Comparison of ENCODE assay signal across 26 cellular contexts in the genomic region with DNA sequence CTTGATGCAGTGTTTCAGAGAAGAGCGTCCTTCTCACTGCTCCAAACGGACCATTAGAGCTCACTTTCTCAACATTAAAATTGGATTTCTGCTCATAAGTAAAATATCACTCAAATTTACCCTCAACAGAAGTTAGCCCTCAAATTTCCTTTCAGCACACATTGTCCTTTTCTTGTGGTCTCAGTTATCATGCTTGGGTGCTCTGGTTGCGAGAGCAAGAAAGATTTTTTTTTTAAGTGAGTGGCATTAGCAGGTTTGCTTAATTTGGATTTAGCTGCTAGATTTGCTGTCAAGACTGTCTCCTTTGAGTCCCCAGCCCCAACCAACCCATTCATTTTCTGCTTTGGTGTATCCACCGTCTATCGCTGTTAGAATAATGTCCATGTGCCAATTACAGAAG. TPM values are rescaled to one million over a fixed set of nuclear protein-coding genes. Genes with fewer than 3 reads are reported as not detected.
"Had no signal": no experiment of that assay in that cellular context is flagged by ENCODE, and none has a peak within 500 bp of the region (broad histone marks: within the 10 kb centered on the region; RNA-seq: fewer than 3 reads in every experiment).

No MANE protein-coding gene starts in this region.

- H3K27ac ChIP-seq: breast epithelium, foreskin keratinocyte, heart left ventricle, testis, transverse colon had no signal

- H3K27me3 ChIP-seq: testis had no signal

- H3K9me3 Mint-ChIP-seq: activated CD4-positive, alpha-beta T cell treated with anti-CD3 and anti-CD28 coated beads, Interleukin-2, amount 10 ng/mL, durations not matched to agents 7 days and 5 days; activated CD8-positive, alpha-beta T cell treated with anti-CD3 and anti-CD28 coated beads for 36 hours; activated naive CD4-positive, alpha-beta T cell treated with anti-CD3 and anti-CD28 coated beads, Interleukin-2, amount 50 U/mL, for 24 hours; activated T-helper 2 cell treated with anti-CD3 and anti-CD28 coated beads, Interferon-gamma antibody, Interleukin-2, Interleukin-4, amounts not matched to agents 10 μg/mL and 5 μg/mL and 100 μg/mL, durations not matched to agents 14 hours and 24 hours and 36 hours; endodermal cell; immature natural killer cell; mesothelial cell of epicardium; naive B cell had no signal

- DNase-seq: activated CD4-positive, alpha-beta T cell treated with anti-CD3 and anti-CD28 coated beads for 1 hour; activated CD4-positive, alpha-beta T cell treated with anti-CD3 and anti-CD28 coated beads, Interleukin-2, amount 10 ng/mL, durations not matched to agents 7 days and 5 days; activated CD8-positive, alpha-beta T cell treated with anti-CD3 and anti-CD28 coated beads for 36 hours; activated T-cell treated with anti-CD3 and anti-CD28 coated beads, Interleukin-2, amount 50 U/mL, for 48 hours; central memory CD4-positive, alpha-beta T cell; endodermal cell; foreskin keratinocyte; heart left ventricle; hypothalamus; immature natural killer cell; kidney; left colon; mammary epithelial cell; naive B cell; right cardiac atrium; stimulated activated CD4-positive, alpha-beta T cell treated with anti-CD3 and anti-CD28 coated beads, Interleukin-15, amount 100 ng/mL, for 24 hours; stimulated activated CD4-positive, alpha-beta T cell treated with anti-CD3 and anti-CD28 coated beads, Interleukin-2, amount 100 ng/mL, for 24 hours; stimulated activated naive CD8-positive, alpha-beta T cell treated with anti-CD3 and anti-CD28 coated beads, Interleukin-15, Interleukin-2, amounts not matched to agents 100 U/mL and 50 U/mL, for 24 hours; T-helper 17 cell; testis; transverse colon had no signal

- H3K36me3 ChIP-seq: breast epithelium, transverse colon had no signal

- H3K4me3 Mint-ChIP-seq: activated CD4-positive, alpha-beta T cell treated with anti-CD3 and anti-CD28 coated beads, Interleukin-2, amount 10 ng/mL, durations not matched to agents 7 days and 5 days; activated CD8-positive, alpha-beta T cell treated with anti-CD3 and anti-CD28 coated beads for 36 hours; activated naive CD4-positive, alpha-beta T cell treated with anti-CD3 and anti-CD28 coated beads, Interleukin-2, amount 50 U/mL, for 24 hours; endodermal cell; immature natural killer cell; mesothelial cell of epicardium; T-helper 17 cell had no signal

- H3K36me3 Mint-ChIP-seq: activated naive CD4-positive, alpha-beta T cell treated with anti-CD3 and anti-CD28 coated beads, Interleukin-2, amount 50 U/mL, for 24 hours; mesothelial cell of epicardium; naive B cell had no signal

- ATAC-seq: activated CD8-positive, alpha-beta T cell treated with anti-CD3 and anti-CD28 coated beads for 36 hours; esophagus mucosa; foreskin keratinocyte; heart left ventricle; left colon; right cardiac atrium; stimulated activated naive CD8-positive, alpha-beta T cell treated with anti-CD3 and anti-CD28 coated beads, Interleukin-15, Interleukin-2, amounts not matched to agents 100 U/mL and 50 U/mL, for 24 hours; T-helper 17 cell had no signal

- H3K4me1 ChIP-seq: breast epithelium had no signal

- FAIRE-seq: kidney had no signal

- H3K4me3 ChIP-seq: breast epithelium, heart left ventricle, testis, transverse colon had no signal

- H3K9me3 ChIP-seq: breast epithelium, heart left ventricle, testis, transverse colon had no signal

- H3K27ac Mint-ChIP-seq: activated CD4-positive, alpha-beta T cell treated with anti-CD3 and anti-CD28 coated beads, Interleukin-2, amount 10 ng/mL, durations not matched to agents 7 days and 5 days; activated CD8-positive, alpha-beta T cell treated with anti-CD3 and anti-CD28 coated beads for 36 hours; activated naive CD4-positive, alpha-beta T cell treated with anti-CD3 and anti-CD28 coated beads, Interleukin-2, amount 50 U/mL, for 24 hours; activated T-helper 2 cell treated with anti-CD3 and anti-CD28 coated beads, Interferon-gamma antibody, Interleukin-2, Interleukin-4, amounts not matched to agents 10 μg/mL and 5 μg/mL and 100 μg/mL, durations not matched to agents 14 hours and 24 hours and 36 hours; endodermal cell; immature natural killer cell; mesothelial cell of epicardium; T-helper 17 cell had no signal

RNA-seq across cellular contexts. Expression of gene CH25H, which starts 2.6 kb away (rescaled TPM):
- total RNA-seq: activated CD4-positive, alpha-beta T cell treated with anti-CD3 and anti-CD28 coated beads, Interleukin-2, amount 10 ng/mL, durations not matched to agents 7 days and 5 days; activated CD8-positive, alpha-beta T cell treated with anti-CD3 and anti-CD28 coated beads for 36 hours; activated T-helper 2 cell treated with anti-CD3 and anti-CD28 coated beads, Interferon-gamma antibody, Interleukin-2, Interleukin-4, amounts not matched to agents 10 μg/mL and 5 μg/mL and 100 μg/mL, durations not matched to agents 14 hours and 24 hours and 36 hours; endodermal cell; foreskin keratinocyte; mesothelial cell of epicardium had no signal
